30 cellular contexts compared by ENCODE assay signal in genomic region chr10:70685461-70685911, GRCh38. TPM values are rescaled to one million over a fixed set of nuclear protein-coding genes. Genes with fewer than 3 reads are reported as not detected.
DNase-seq lines count a peak whose midpoint lies in the region; TF ChIP-seq lines count a peak whose summit lies in the region.
"Had no signal": no experiment of that assay in that cellular context is flagged by ENCODE, and none has a peak within 500 bp of the region (broad histone marks: within the 10 kb centered on the region; RNA-seq: fewer than 3 reads in every experiment).

No MANE protein-coding gene starts in this region.

- H2BK120ac ChIP-seq in mesendoderm (ENCODE audit: low read depth, low read length) = no peak overlapping the region

- H3K27ac ChIP-seq in mesendoderm (ENCODE audit: low read depth, low read length) (no peak overlapping the region), tibial nerve (peak overlapping the region in 3 of 4 donors; percentile 15 to 63 (median 43)), brain microvascular endothelial cell (no peak overlapping the region), Karpas-422 (ENCODE audit: low read length) (no peak overlapping the region)
- H3K27ac ChIP-seq: 22Rv1, C4-2B, left lung, parathyroid adenoma, right atrium auricular region, SJSA1 had no signal

- H2AFZ ChIP-seq in Karpas-422 (ENCODE audit: low read length) = no peak overlapping the region
- H2AFZ ChIP-seq: parathyroid adenoma had no signal

- H3K9ac ChIP-seq in mesendoderm (ENCODE audit: low read length) = no peak overlapping the region
- no peak overlapping the region for H3K9ac ChIP-seq in Karpas-422 (ENCODE audit: low read length)
- H3K9ac ChIP-seq: parathyroid adenoma had no signal

- peaks cover 11% of the 10 kb centered on the region for H3K4me1 Mint-ChIP-seq in activated T-helper 2 cell treated with anti-CD3 and anti-CD28 coated beads, Interferon-gamma antibody, Interleukin-2, Interleukin-4, amounts not matched to agents 10 μg/mL and 5 μg/mL and 100 μg/mL, durations not matched to agents 14 hours and 24 hours and 36 hours (ENCODE audit: low read depth)
- H3K4me1 Mint-ChIP-seq: T-cell had no signal

- H3K9me3 ChIP-seq in tibial nerve (no peaks in the 10 kb centered on the region), Karpas-422 (ENCODE audit: low read length) (no peaks in the 10 kb centered on the region)
- H3K9me3 ChIP-seq: left lung, right atrium auricular region, SJSA1 had no signal

- H3K9me3 Mint-ChIP-seq in activated T-helper 2 cell treated with anti-CD3 and anti-CD28 coated beads, Interferon-gamma antibody, Interleukin-2, Interleukin-4, amounts not matched to agents 10 μg/mL and 5 μg/mL and 100 μg/mL, durations not matched to agents 14 hours and 24 hours and 36 hours = no peaks in the 10 kb centered on the region
- H3K9me3 Mint-ChIP-seq: activated naive CD4-positive, alpha-beta T cell treated with anti-CD3 and anti-CD28 coated beads, Interleukin-2, amount 50 U/mL, for 72 hours; effector memory CD8-positive, alpha-beta T cell; immature natural killer cell; naive thymus-derived CD8-positive, alpha-beta T cell; T-cell had no signal

- H3K79me2 ChIP-seq in mesendoderm (ENCODE audit: control insufficient read depth, insufficient read depth, low read length) (no peaks in the 10 kb centered on the region), Karpas-422 (ENCODE audit: low read length) (no peaks in the 10 kb centered on the region)
- H3K79me2 ChIP-seq: parathyroid adenoma had no signal

- no peak overlapping the region for H3K4me3 Mint-ChIP-seq in activated T-helper 2 cell treated with anti-CD3 and anti-CD28 coated beads, Interferon-gamma antibody, Interleukin-2, Interleukin-4, amounts not matched to agents 10 μg/mL and 5 μg/mL and 100 μg/mL, durations not matched to agents 14 hours and 24 hours and 36 hours (ENCODE audit: low read depth)
- H3K4me3 Mint-ChIP-seq: effector memory CD8-positive, alpha-beta T cell; immature natural killer cell; naive thymus-derived CD8-positive, alpha-beta T cell; T-cell had no signal

- intact Hi-C loops in activated T-helper 2 cell treated with anti-CD3 and anti-CD28 coated beads, Interferon-gamma antibody, Interleukin-2, Interleukin-4, amounts not matched to agents 10 μg/mL and 5 μg/mL and 100 μg/mL, durations not matched to agents 14 hours and 24 hours and 36 hours (cut with micrococcal nuclease) = no loop called here

- H4K8ac ChIP-seq in mesendoderm (ENCODE audit: low read depth, low read length) = no peak overlapping the region

- TF ChIP-seq EP300 in tibial nerve (IDR thresholded peaks at IDR 0.05) = no peak

- H3K36me3 ChIP-seq in mesendoderm (ENCODE audit: control insufficient read depth, insufficient read depth, low read length) = no peaks in the 10 kb centered on the region
- no peaks in the 10 kb centered on the region for H3K36me3 ChIP-seq in tibial nerve
- H3K36me3 ChIP-seq in brain microvascular endothelial cell (replicated peaks) = no peaks in the 10 kb centered on the region
- no peaks in the 10 kb centered on the region for H3K36me3 ChIP-seq in Karpas-422 (ENCODE audit: insufficient read depth, low read length)
- H3K36me3 ChIP-seq: left lung, right atrium auricular region, SJSA1 had no signal

- TF ChIP-seq POLR2A in tibial nerve (IDR thresholded peaks at IDR 0.05) = no peak

- in situ Hi-C loops in brain microvascular endothelial cell (cut with HindIII; ENCODE audit: low pct_ligation_motif_present, low sequenced_read_pairs) = no loop called here

- DNase-seq in NCI-H1417 (lab: John Stamatoyannopoulos, UW) (peak in 2 of 3 experiments; percentile 2 to 31), NCI-H1417 treated with DMSO at 0.1 percent for 48 hours (lab: John Stamatoyannopoulos, UW) (no peak), mesendoderm (peak; percentile 23), tibial nerve (ENCODE audit: low spot score in 2 of 2) (no peak), kidney glomerular epithelial cell (lab: John Stamatoyannopoulos, UW) (no peak), brain microvascular endothelial cell (no peak), Karpas-422 (no peak)
- no peak for DNase-seq in activated T-helper 2 cell treated with anti-CD3 and anti-CD28 coated beads, Interferon-gamma antibody, Interleukin-2, Interleukin-4, amounts not matched to agents 10 μg/mL and 5 μg/mL and 100 μg/mL, durations not matched to agents 14 hours and 24 hours and 36 hours (ENCODE audit: low spot score)
- DNase-seq: activated CD4-positive, alpha-beta T cell treated with anti-CD3 and anti-CD28 coated beads, Interleukin-2, amount 50 U/mL, for 4 hours; activated CD8-positive, alpha-beta memory T cell treated with anti-CD3 and anti-CD28 coated beads, Interleukin-2, amount 50 U/mL, for 4 hours; Caco-2; caudate nucleus; cortex of kidney; DMS79; effector memory CD8-positive, alpha-beta T cell; foreskin melanocyte; hippocampal formation; immature natural killer cell; left lung; naive thymus-derived CD8-positive, alpha-beta T cell; NCI-H187; NCI-H526; stimulated activated CD4-positive, alpha-beta T cell treated with anti-CD3 and anti-CD28 coated beads, Interleukin-2, amount 100 ng/mL, for 24 hours; T-cell had no signal

- H3K27me3 ChIP-seq in mesendoderm (ENCODE audit: insufficient read depth, low read length, poor library complexity) = no peaks in the 10 kb centered on the region
- no peaks in the 10 kb centered on the region for H3K27me3 ChIP-seq in tibial nerve
- H3K27me3 ChIP-seq in brain microvascular endothelial cell (replicated peaks) = no peaks in the 10 kb centered on the region
- no peaks in the 10 kb centered on the region for H3K27me3 ChIP-seq in Karpas-422 (ENCODE audit: low read length)
- H3K27me3 ChIP-seq: left lung, right atrium auricular region, SJSA1 had no signal

- H3K9me2 ChIP-seq in Karpas-422 (replicated peaks; ENCODE audit: insufficient read depth, low read length) = no peaks in the 10 kb centered on the region

- no peaks in the 10 kb centered on the region for H4K20me1 ChIP-seq in Karpas-422 (ENCODE audit: insufficient read depth, low read depth, low read length)

- H3K4me3 ChIP-seq in mesendoderm (ENCODE audit: low read length) = no peak overlapping the region
- no peak overlapping the region for H3K4me3 ChIP-seq in tibial nerve
- no peak overlapping the region for H3K4me3 ChIP-seq in brain microvascular endothelial cell (ENCODE audit: low read depth, low read length)
- H3K4me3 ChIP-seq in Karpas-422 (ENCODE audit: low read length) = no peak overlapping the region
- H3K4me3 ChIP-seq: left lung, right atrium auricular region, SJSA1 had no signal

- no peak overlapping the region for H3K4me2 ChIP-seq in mesendoderm (ENCODE audit: low read length)
- no peak overlapping the region for H3K4me2 ChIP-seq in Karpas-422 (ENCODE audit: low read depth, low read length, poor library complexity, severe bottlenecking)

- WGBS in mesendoderm (ENCODE audit: extremely low coverage, insufficient coverage, low lambda C conversion rate) = no CpG with 5 or more reads among the region's 8 CpGs
- WGBS in tibial nerve, 2 donors = 81 to 87% methylated on average over 8 of the region's 8 CpGs

- H2AK5ac ChIP-seq in mesendoderm (ENCODE audit: low read length) = no peak overlapping the region

- H3K4ac ChIP-seq in mesendoderm (ENCODE audit: low read depth, low read length) = no peak overlapping the region

- no peak overlapping the region for H3K18ac ChIP-seq in mesendoderm (ENCODE audit: low read length)

- no peak overlapping the region for H4K5ac ChIP-seq in mesendoderm (ENCODE audit: low read length)

- H3K27ac Mint-ChIP-seq in activated T-helper 2 cell treated with anti-CD3 and anti-CD28 coated beads, Interferon-gamma antibody, Interleukin-2, Interleukin-4, amounts not matched to agents 10 μg/mL and 5 μg/mL and 100 μg/mL, durations not matched to agents 14 hours and 24 hours and 36 hours = peak overlapping the region; percentile 44
- H3K27ac Mint-ChIP-seq: naive thymus-derived CD8-positive, alpha-beta T cell; T-cell had no signal

- no peaks in the 10 kb centered on the region for H3K79me1 ChIP-seq in mesendoderm (ENCODE audit: low read length)

- H3K4me1 ChIP-seq in mesendoderm (ENCODE audit: control insufficient read depth, low read depth, low read length) (no peaks in the 10 kb centered on the region), tibial nerve (peaks cover 0 to 30% (median 12%) of the 10 kb centered on the region in 4 donors), Karpas-422 (ENCODE audit: low read length) (no peaks in the 10 kb centered on the region)
- H3K4me1 ChIP-seq: Caco-2, left lung, parathyroid adenoma had no signal

- TF ChIP-seq CTCF in tibial nerve (IDR thresholded peaks at IDR 0.05) (no peak), brain microvascular endothelial cell (IDR thresholded peaks at IDR 0.05; ENCODE audit: low read depth, low read length, missing control alignments) (no peak)

- no peak overlapping the region for H2BK15ac ChIP-seq in mesendoderm (replicated peaks; ENCODE audit: low read depth)

- no peak overlapping the region for H2BK5ac ChIP-seq in mesendoderm (ENCODE audit: low read length)

- no peaks in the 10 kb centered on the region for H3K36me3 Mint-ChIP-seq in activated T-helper 2 cell treated with anti-CD3 and anti-CD28 coated beads, Interferon-gamma antibody, Interleukin-2, Interleukin-4, amounts not matched to agents 10 μg/mL and 5 μg/mL and 100 μg/mL, durations not matched to agents 14 hours and 24 hours and 36 hours (ENCODE audit: low read depth)
- H3K36me3 Mint-ChIP-seq: activated naive CD4-positive, alpha-beta T cell treated with anti-CD3 and anti-CD28 coated beads, Interleukin-2, amount 50 U/mL, for 72 hours; immature natural killer cell; naive thymus-derived CD8-positive, alpha-beta T cell; T-cell had no signal

- H3K56ac ChIP-seq in mesendoderm (ENCODE audit: low read length) = no peak overlapping the region

- no peaks in the 10 kb centered on the region for H3K27me3 Mint-ChIP-seq in activated T-helper 2 cell treated with anti-CD3 and anti-CD28 coated beads, Interferon-gamma antibody, Interleukin-2, Interleukin-4, amounts not matched to agents 10 μg/mL and 5 μg/mL and 100 μg/mL, durations not matched to agents 14 hours and 24 hours and 36 hours (ENCODE audit: low read depth)
- H3K27me3 Mint-ChIP-seq: effector memory CD8-positive, alpha-beta T cell; naive thymus-derived CD8-positive, alpha-beta T cell; T-cell had no signal

- H3K23ac ChIP-seq in mesendoderm (ENCODE audit: low read length) = no peak overlapping the region

RNA-seq across cellular contexts. Expression of gene ADAMTS14, which starts 13.2 kb away (rescaled TPM):
- 0.39 and 0.46 TPM in 2 replicates for total RNA-seq in activated T-helper 2 cell treated with anti-CD3 and anti-CD28 coated beads, Interferon-gamma antibody, Interleukin-2, Interleukin-4, amounts not matched to agents 10 μg/mL and 5 μg/mL and 100 μg/mL, durations not matched to agents 14 hours and 24 hours and 36 hours
- 0.72 TPM for polyA plus RNA-seq in mesendoderm (2013, experiment 1 of 2)
- 0.73 TPM for polyA plus RNA-seq in mesendoderm (2013, experiment 2 of 2)
- 10 to 100 TPM in 1 of 4 donors, 1 to 10 TPM in 3; 4.2 to 12.1 (median 7.4) TPM for total RNA-seq in tibial nerve
- not detected in 2 replicates for total RNA-seq in Karpas-422 (2014; rRNA removed; shearing (Covaris generic); ENCODE audit: low replicate concordance)
- total RNA-seq: Caco-2; naive thymus-derived CD8-positive, alpha-beta T cell; right atrium auricular region had no signal
- polyA plus RNA-seq: naive thymus-derived CD8-positive, alpha-beta T cell had no signal

Comparison
In these comparisons a context has a peak if more than half of its experiments do, and no peak if none do; other contexts are left out.
1. DNase-seq: peak in NCI-H1417 (2 of 3) and mesendoderm (single experiment); none in NCI-H1417 treated with DMSO at 0.1 percent for 48 hours (single experiment), activated T-helper 2 cell treated with anti-CD3 and anti-CD28 coated beads, Interferon-gamma antibody, Interleukin-2, Interleukin-4, amounts not matched to agents 10 μg/mL and 5 μg/mL and 100 μg/mL, durations not matched to agents 14 hours and 24 hours and 36 hours (single experiment), tibial nerve (0 of 2), kidney glomerular epithelial cell (single experiment), brain microvascular endothelial cell (single experiment) and Karpas-422 (single experiment).
2. H3K27ac ChIP-seq: peak in tibial nerve (3 of 4); none in mesendoderm (single experiment), brain microvascular endothelial cell (single experiment) and Karpas-422 (single experiment).